In the genomic region with DNA sequence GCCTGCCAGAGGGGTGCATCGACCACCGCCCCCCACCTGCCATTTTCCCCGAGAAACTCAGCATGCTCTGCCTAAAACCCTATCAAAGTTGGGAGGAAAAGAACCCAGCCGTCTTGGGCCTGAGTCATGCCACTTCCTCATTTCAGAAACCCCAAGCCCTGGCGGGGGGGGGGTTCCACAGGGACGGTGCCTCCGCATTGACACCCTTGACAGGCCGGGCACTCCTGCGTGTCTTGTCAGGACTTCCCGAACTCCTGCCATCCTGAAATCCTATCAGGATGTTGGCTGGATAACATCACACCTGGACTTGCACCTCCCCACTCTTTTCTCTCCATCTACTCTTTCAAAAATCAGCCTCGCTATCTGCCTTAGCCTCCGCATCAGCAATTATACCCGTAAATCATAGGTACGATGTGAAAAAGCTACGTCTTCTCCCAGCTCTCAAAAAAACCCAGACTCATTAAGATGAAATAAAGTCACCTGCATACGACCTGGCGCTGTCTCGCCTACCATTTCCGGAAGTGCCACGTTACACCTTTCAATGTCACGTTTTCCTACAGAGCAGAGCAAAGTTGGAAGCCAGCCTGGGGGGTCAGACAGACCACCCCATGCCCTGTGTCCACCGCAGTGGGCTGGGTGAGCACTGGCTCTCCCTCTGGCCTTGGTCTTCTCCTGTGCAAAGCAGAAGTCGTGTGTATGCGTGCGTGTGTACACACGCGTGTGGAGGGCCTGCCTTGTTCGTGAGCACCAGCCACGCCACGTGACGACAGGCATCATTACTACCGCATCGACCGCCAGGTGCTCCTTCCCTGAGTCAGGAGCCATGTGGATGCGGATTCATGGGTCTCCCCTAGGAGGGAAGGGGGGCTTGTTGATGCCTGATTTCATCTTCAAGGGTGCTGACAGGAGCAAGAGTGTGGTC, we compare ENCODE assay signal across 8 cellular contexts.
DNase-seq lines count a peak whose midpoint lies in the region; ATAC-seq and TF ChIP-seq lines count a peak whose summit lies in the region.

No MANE protein-coding gene starts in this region.

- no peaks in the 10 kb centered on the region for H3K27me3 ChIP-seq in right atrium auricular region

- peak overlapping the region; percentile 91 to 94 for H3K27ac ChIP-seq in right atrium auricular region

- peaks cover 10% of the 10 kb centered on the region for H3K36me3 ChIP-seq in right atrium auricular region

- H3K4me1 ChIP-seq in right atrium auricular region, result peaks cover 5 to 99% of the 10 kb centered on the region in 2 donors

- no peaks in the 10 kb centered on the region for H3K9me3 ChIP-seq in right atrium auricular region

- ATAC-seq in HG02678 (IDR thresholded peaks at IDR 0.05; ENCODE audit: unreplicated experiment) (peak; percentile 45), GM18519 (IDR thresholded peaks at IDR 0.05; ENCODE audit: low FRiP score, unreplicated experiment) (no peak)

- TF ChIP-seq CTCF in GM10248 (IDR thresholded peaks at IDR 0.05; ENCODE audit: control extremely low read depth, extremely low read depth, low read depth, missing control alignments), result no peak
- TF ChIP-seq CTCF in right atrium auricular region (IDR thresholded peaks at IDR 0.05), result no peak

- no peak overlapping the region for H3K4me3 ChIP-seq in right atrium auricular region

- CTCF ChIA-PET in GM10248 (lab: Yijun Ruan, JAX), result interaction anchor here (0.9 to 1.6 kb wide), 4 partner anchors 10 to 375 kb away, joined by 3 to 4 read pairs (median 3); no protein-coding TSS in a partner anchor

- POLR2A ChIA-PET in GM10248 (lab: Yijun Ruan, JAX), result no interaction called here

- DNase-seq in GM10248 (ENCODE audit: extremely low spot score), result peak; percentile 84
- peak; percentile 78 for DNase-seq in RPMI7951 (ENCODE audit: low read depth)
- peak in 3 of 4 experiments; percentile 14 to 41 (median 21) for DNase-seq in activated naive CD4-positive, alpha-beta T cell (lab: John Stamatoyannopoulos, UW)
- peak; percentile 92 for DNase-seq in right atrium auricular region (ENCODE audit: low spot score)
- peak in 3 of 4 experiments; percentile 5 to 41 (median 33) for DNase-seq in stimulated activated CD4-positive, alpha-beta T cell treated with anti-CD3 and anti-CD28 coated beads, Interleukin-1b, Interleukin-23, amount 100 ng/mL, for 24 hours (ENCODE audit: low read depth in 4 of 4, low spot score in 1 of 4)
- DNase-seq in OCI-M2 (lab: John Stamatoyannopoulos, UW; ENCODE audit: unreplicated experiment), result no peak
